Comparison of ENCODE assay signal across 20 cellular contexts in genomic region chr6:12769556-12770255, GRCh38. TPM values are rescaled to one million over a fixed set of nuclear protein-coding genes. Genes with fewer than 3 reads are reported as not detected.
DNase-seq lines count a peak whose midpoint lies in the region; ATAC-seq and TF ChIP-seq lines count a peak whose summit lies in the region.
"Had no signal": no experiment of that assay in that cellular context is flagged by ENCODE, and none has a peak within 500 bp of the region (broad histone marks: within the 10 kb centered on the region; RNA-seq: fewer than 3 reads in every experiment).

No MANE protein-coding gene starts in this region.

- no peak overlapping the region for H3K4me3 ChIP-seq in dorsolateral prefrontal cortex
- H3K4me3 ChIP-seq in skeletal muscle cell (ENCODE audit: low read depth, low read length) = no peak overlapping the region
- H3K4me3 ChIP-seq: K562, transverse colon had no signal

- peak overlapping the region in 24 of 59 donors; percentile 2 to 65 (median 32) for H3K27ac ChIP-seq in dorsolateral prefrontal cortex
- H3K27ac ChIP-seq: transverse colon had no signal

- ATAC-seq in GM19023 (IDR thresholded peaks at IDR 0.05; ENCODE audit: unreplicated experiment) (no peak), GM19328 (IDR thresholded peaks at IDR 0.05; ENCODE audit: unreplicated experiment) (no peak)
- ATAC-seq: esophagus mucosa, K562 had no signal

- H3K27me3 ChIP-seq in dorsolateral prefrontal cortex = peaks cover 0 to 7% (median 0%) of the 10 kb centered on the region in 45 donors
- H3K27me3 ChIP-seq: transverse colon had no signal

- DNase-seq in EL (peak; percentile 69), NCI-H446 (lab: John Stamatoyannopoulos, UW) (peak; percentile 12 to 69), dorsolateral prefrontal cortex (peak in 8 of 10 donors; percentile 29 to 71 (median 55)), skeletal muscle cell (ENCODE audit: low read depth) (peak; percentile 4), globus pallidus (ENCODE audit: low spot score) (no peak)
- DNase-seq: activated CD4-positive, alpha-beta memory T cell treated with anti-CD3 and anti-CD28 coated beads for 36 hours; activated T-cell treated with anti-CD3 and anti-CD28 coated beads for 4 hours; AML-193; effector CD4-positive, alpha-beta T cell; kidney glomerular epithelial cell; mammary epithelial cell; NCI-H187; NCI-H2227 treated with DMSO at 0.1 percent for 48 hours; NK-92 treated with Interleukin-12 subunit alpha and Interleukin-12 subunit beta, amount 100 ng/mL, for 24 hours; small intestine; transverse colon had no signal

- intact Hi-C loops in dorsolateral prefrontal cortex (cut with DNase I) = no loop called here

- no peak for TF ChIP-seq CTCF in dorsolateral prefrontal cortex (IDR thresholded peaks at IDR 0.05 in 54 of 56, conservative IDR thresholded peaks at IDR 0.05 in 2 of 56; ENCODE audit: low read depth in 1 of 56, partially characterized antibody in 56 of 56)

RNA-seq across cellular contexts. Expression of gene PHACTR1, which starts 53.1 kb away (rescaled TPM):
- 100 to 1,000 TPM in 119 of 120 experiments, 10 to 100 TPM in 1; 83.0 to 260 (median 191) TPM for total RNA-seq in dorsolateral prefrontal cortex
- total RNA-seq: activated CD4-positive, alpha-beta memory T cell treated with anti-CD3 and anti-CD28 coated beads for 36 hours had no signal
